Comparison of ENCODE assay signal across 20 cellular contexts in the genomic region with DNA sequence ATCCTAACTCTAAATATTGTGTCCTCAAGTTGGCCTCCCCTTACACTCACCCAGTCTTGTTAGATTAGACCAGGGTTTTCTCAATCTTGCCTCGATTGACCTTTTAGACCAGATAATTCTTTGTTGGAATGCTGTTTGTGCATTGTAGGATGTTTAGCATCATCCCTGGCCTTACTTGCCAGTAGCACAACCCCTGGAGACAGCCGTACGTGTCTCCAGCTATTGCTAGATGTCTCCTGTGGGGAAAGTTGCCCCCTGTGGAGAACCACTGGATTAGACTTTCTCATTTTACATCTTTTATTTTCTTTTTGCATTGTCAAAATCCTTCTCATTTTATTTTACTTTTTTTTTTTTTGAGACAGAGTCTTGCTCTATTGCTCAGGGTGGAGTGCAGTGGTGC. TPM values are rescaled to one million over a fixed set of nuclear protein-coding genes. Genes with fewer than 3 reads are reported as not detected.
DNase-seq lines count a peak whose midpoint lies in the region; FAIRE-seq and TF ChIP-seq lines count a peak whose summit lies in the region.
"Had no signal": no experiment of that assay in that cellular context is flagged by ENCODE, and none has a peak within 500 bp of the region (broad histone marks: within the 10 kb centered on the region; RNA-seq: fewer than 3 reads in every experiment).

No MANE protein-coding gene starts in this region.

- no peak for FAIRE-seq in kidney (lab: Jason Lieb, UNC)

- peaks cover 0 to 2% (median 0%) of the 10 kb centered on the region in 8 donors for H3K9me3 Mint-ChIP-seq in CD4-positive, alpha-beta memory T cell
- H3K9me3 Mint-ChIP-seq in neural crest cell, result no peaks in the 10 kb centered on the region
- H3K9me3 Mint-ChIP-seq: activated CD4-positive, alpha-beta T cell treated with anti-CD3 and anti-CD28 coated beads, Interleukin-2, amount 10 ng/mL, durations not matched to agents 7 days and 5 days had no signal

- H3K9ac ChIP-seq in kidney (ENCODE audit: low read length in 2 of 2), result no peak overlapping the region
- H3K9ac ChIP-seq: GM23248 had no signal

- no peak overlapping the region for H3K27ac ChIP-seq in CD4-positive, alpha-beta memory T cell (ENCODE audit: low read depth, low read length)
- H3K27ac ChIP-seq in HEK293 (ENCODE audit: extremely low read depth, low read depth, low read length) (no peak overlapping the region), kidney (ENCODE audit: low read depth in 2 of 2, low read length in 2 of 2) (no peak overlapping the region)
- H3K27ac ChIP-seq: GM23248, HL-60, thoracic aorta had no signal

- TF ChIP-seq CTCF in HEK293 (tag by site-specific recombination; IDR thresholded peaks at IDR 0.05) (no peak), neural crest cell (conservative IDR thresholded peaks at IDR 0.05) (no peak), kidney (IDR thresholded peaks at IDR 0.05; ENCODE audit: borderline replicate concordance, extremely low read depth, insufficient read depth) (no peak)

- peaks cover 20% of the 10 kb centered on the region for H3K4me1 ChIP-seq in CD4-positive, alpha-beta memory T cell (ENCODE audit: insufficient read depth, low read length)
- H3K4me1 ChIP-seq in HEK293 (ENCODE audit: control insufficient read depth, insufficient read depth, low read length) (no peaks in the 10 kb centered on the region), kidney (ENCODE audit: control insufficient read depth in 1 of 2, insufficient read depth in 1 of 2, low read depth in 1 of 2, low read length in 2 of 2) (peaks cover 9 to 13% of the 10 kb centered on the region in 2 donors)

- no peak overlapping the region for H3K4me3 ChIP-seq in CD4-positive, alpha-beta memory T cell (ENCODE audit: low read length in 2 of 2)
- no peak overlapping the region for H3K4me3 ChIP-seq in HEK293 (ENCODE audit: low read depth, low read length)
- no peak overlapping the region for H3K4me3 ChIP-seq in kidney (ENCODE audit: low read length in 2 of 2)
- H3K4me3 ChIP-seq: sigmoid colon, thoracic aorta had no signal

- H3K4me3 Mint-ChIP-seq in CD4-positive, alpha-beta memory T cell, result peak overlapping the region in 5 of 8 donors; percentile 36 to 72 (median 58)
- peak overlapping the region; percentile 100 for H3K4me3 Mint-ChIP-seq in neural crest cell

- no peak for DNase-seq in CD4-positive, alpha-beta memory T cell
- DNase-seq in amniotic epithelial cell (ENCODE audit: low read depth), result peak; percentile 59
- no peak for DNase-seq in neural crest cell (ENCODE audit: low read depth, low spot score)
- no peak for DNase-seq in kidney
- DNase-seq in NCI-H1417 treated with DMSO at 0.1 percent for 48 hours (lab: John Stamatoyannopoulos, UW), result no peak
- DNase-seq in activated CD4-positive, CD25-positive, alpha-beta regulatory T cell (lab: John Stamatoyannopoulos, UW), result no peak
- DNase-seq: activated CD4-positive, alpha-beta T cell treated with anti-CD3 and anti-CD28 coated beads, Interleukin-2, amount 10 ng/mL, durations not matched to agents 7 days and 5 days; activated effector memory CD4-positive, alpha-beta T cell treated with anti-CD3 and anti-CD28 coated beads, Interleukin-2, amount 50 U/mL, for 16 hours; C1 segment of cervical spinal cord; dorsolateral prefrontal cortex; GM23248; mammary epithelial cell; NCI-H2107; NCI-H524 treated with DMSO at 0.1 percent for 48 hours; occipital lobe; SHP77 treated with DMSO at 0.1 percent for 48 hours; sigmoid colon had no signal

- POLR2A ChIA-PET in CD4-positive, alpha-beta memory T cell (lab: Charles Lee; ENCODE audit: partially characterized antibody), result interaction anchor here (6.1 to 22.1 kb wide), 2 partner anchors 12 to 18 kb away, joined by 191 to 629 read pairs; a partner anchor contains a TSS
- POLR2A ChIA-PET in HEK293 (lab: Yijun Ruan, JAX), result interaction anchor here (3.1 to 3.8 kb wide), 2 partner anchors 11 to 22 kb away, joined by 21 to 141 read pairs; a partner anchor contains a TSS

- H3K27me3 Mint-ChIP-seq in CD4-positive, alpha-beta memory T cell, result no peaks in the 10 kb centered on the region
- H3K27me3 Mint-ChIP-seq in neural crest cell (ENCODE audit: low read depth), result peaks cover 3% of the 10 kb centered on the region
- H3K27me3 Mint-ChIP-seq: activated CD4-positive, alpha-beta T cell treated with anti-CD3 and anti-CD28 coated beads, Interleukin-2, amount 10 ng/mL, durations not matched to agents 7 days and 5 days had no signal

- H3K27me3 ChIP-seq in CD4-positive, alpha-beta memory T cell (ENCODE audit: insufficient read depth, low read length), result no peaks in the 10 kb centered on the region
- H3K27me3 ChIP-seq: dorsolateral prefrontal cortex, sigmoid colon had no signal

- H3K36me3 ChIP-seq in CD4-positive, alpha-beta memory T cell (ENCODE audit: insufficient read depth, low read length), result peaks cover 31% of the 10 kb centered on the region
- peaks cover 3 to 39% of the 10 kb centered on the region in 2 experiments; a peak in 2 of 3 replicates for H3K36me3 ChIP-seq in HEK293 (ENCODE audit: control insufficient read depth in 2 of 2, insufficient read depth in 1 of 2, low read length in 2 of 2)
- H3K36me3 ChIP-seq in kidney (ENCODE audit: control insufficient read depth in 1 of 2, insufficient read depth in 2 of 2, low read length in 2 of 2), result peaks cover 4 to 21% of the 10 kb centered on the region in 2 donors

- intact Hi-C loops in CD4-positive, alpha-beta memory T cell (cut with micrococcal nuclease), result loop anchor here (5.0 kb wide), 1 partner anchor 322 kb away; a partner anchor contains a TSS
- intact Hi-C loops in kidney (cut with DNase I), result no loop called here

- peaks cover 0 to 41% of the 10 kb centered on the region in 2 donors for H3K36me3 Mint-ChIP-seq in CD4-positive, alpha-beta memory T cell
- peaks cover 10% of the 10 kb centered on the region for H3K36me3 Mint-ChIP-seq in neural crest cell (ENCODE audit: low read depth)

- CTCF ChIA-PET in CD4-positive, alpha-beta memory T cell (lab: Charles Lee; ENCODE audit: partially characterized antibody), result interaction anchor here (6.4 to 10.3 kb wide), 2 partner anchors 11 to 21 kb away, joined by 136 to 173 read pairs; a partner anchor contains a TSS
- CTCF ChIA-PET in HEK293 (lab: Yijun Ruan, JAX), result interaction anchor here (1.2 to 3.8 kb wide), 3 partner anchors 8 to 22 kb away, joined by 3 to 20 read pairs (median 5); a partner anchor contains a TSS

- H3K9me3 ChIP-seq in CD4-positive, alpha-beta memory T cell (ENCODE audit: control insufficient read depth in 1 of 2, low read length in 2 of 2), result no peaks in the 10 kb centered on the region
- no peaks in the 10 kb centered on the region for H3K9me3 ChIP-seq in HEK293 (ENCODE audit: control insufficient read depth, insufficient read depth, low read depth, low read length)
- no peaks in the 10 kb centered on the region for H3K9me3 ChIP-seq in kidney (ENCODE audit: control insufficient read depth in 1 of 2, low read length in 2 of 2)
- H3K9me3 ChIP-seq: sigmoid colon, thoracic aorta had no signal

- H3K4me1 Mint-ChIP-seq in CD4-positive, alpha-beta memory T cell, result peaks cover 15 to 37% (median 24%) of the 10 kb centered on the region in 4 donors
- peaks cover 26% of the 10 kb centered on the region for H3K4me1 Mint-ChIP-seq in neural crest cell

- peak overlapping the region in 3 of 7 donors; percentile 59 to 99 (median 96) for H3K27ac Mint-ChIP-seq in CD4-positive, alpha-beta memory T cell
- no peak overlapping the region for H3K27ac Mint-ChIP-seq in neural crest cell (ENCODE audit: unreplicated experiment)

TF ChIP-seq in HEK293, 187 proteins besides CTCF, POLR2A, EP300 and RAD21:
- TF ChIP-seq ZIC2 (tag by site-specific recombination; IDR thresholded peaks at IDR 0.05) (peak; percentile 32), ZNF529 (tag by site-specific recombination; IDR thresholded peaks at IDR 0.05; ENCODE audit: insufficient replicate concordance) (no peak), GLIS1 (tag by site-specific recombination; IDR thresholded peaks at IDR 0.05) (peak; percentile 32; the same call in 1 of the 2 replicates)

RNA-seq across cellular contexts. Expression of a gene that starts 2.2 kb away (rescaled TPM):
- 100 to 1,000 TPM; 287 to 295 TPM for total RNA-seq in CD4-positive, alpha-beta memory T cell
- 100 to 1,000 TPM; 105 to 143 TPM for polyA plus RNA-seq in CD4-positive, alpha-beta memory T cell
- total RNA-seq in neural crest cell (284 and 294 TPM in 2 replicates), kidney (158 TPM)
- polyA plus RNA-seq in kidney (ENCODE audit: insufficient read depth, low read depth, low replicate concordance), result 105 TPM

RNA-seq across cellular contexts. Expression of a gene that starts 9.0 kb away (rescaled TPM):
- 10 to 100 TPM; 31.2 to 32.8 TPM for total RNA-seq in CD4-positive, alpha-beta memory T cell
- polyA plus RNA-seq in CD4-positive, alpha-beta memory T cell, result 10 to 100 TPM; 32.2 to 41.3 TPM
- total RNA-seq in neural crest cell, result 28.2 and 28.7 TPM in 2 replicates
- 46.8 TPM for total RNA-seq in kidney
- 41.6 TPM for polyA plus RNA-seq in kidney (ENCODE audit: insufficient read depth, low read depth, low replicate concordance)

RNA-seq across cellular contexts. Expression of a gene that starts 12.5 kb away (rescaled TPM):
- total RNA-seq in CD4-positive, alpha-beta memory T cell, result 10 to 100 TPM; 77.9 to 85.7 TPM
- polyA plus RNA-seq in CD4-positive, alpha-beta memory T cell, result 100 to 1,000 TPM; 145 to 169 TPM
- 69.5 and 70.9 TPM in 2 replicates for total RNA-seq in neural crest cell
- total RNA-seq in kidney, result 106 TPM
- polyA plus RNA-seq in kidney (ENCODE audit: insufficient read depth, low read depth, low replicate concordance), result 190 TPM

RNA-seq across cellular contexts. Expression of a gene that starts 19.4 kb away (rescaled TPM):
- total RNA-seq in CD4-positive, alpha-beta memory T cell, result 10 to 100 TPM; 79.3 to 87.3 TPM
- 10 to 100 TPM; 29.7 to 32.8 TPM for polyA plus RNA-seq in CD4-positive, alpha-beta memory T cell
- total RNA-seq in neural crest cell (29.1 and 31.4 TPM in 2 replicates), kidney (63.7 TPM)
- polyA plus RNA-seq in kidney (ENCODE audit: insufficient read depth, low read depth, low replicate concordance), result 72.6 TPM

RNA-seq across cellular contexts. Expression of a gene that starts 19.8 kb away (rescaled TPM):
- 10 to 100 TPM; 87.5 to 89.6 TPM for total RNA-seq in CD4-positive, alpha-beta memory T cell
- polyA plus RNA-seq in CD4-positive, alpha-beta memory T cell, result 10 to 100 TPM; 82.9 to 87.5 TPM
- total RNA-seq in neural crest cell (259 and 261 TPM in 2 replicates), kidney (132 TPM)
- 99.9 TPM for polyA plus RNA-seq in kidney (ENCODE audit: insufficient read depth, low read depth, low replicate concordance)
